9 cellular contexts compared by ENCODE assay signal in the genomic region with DNA sequence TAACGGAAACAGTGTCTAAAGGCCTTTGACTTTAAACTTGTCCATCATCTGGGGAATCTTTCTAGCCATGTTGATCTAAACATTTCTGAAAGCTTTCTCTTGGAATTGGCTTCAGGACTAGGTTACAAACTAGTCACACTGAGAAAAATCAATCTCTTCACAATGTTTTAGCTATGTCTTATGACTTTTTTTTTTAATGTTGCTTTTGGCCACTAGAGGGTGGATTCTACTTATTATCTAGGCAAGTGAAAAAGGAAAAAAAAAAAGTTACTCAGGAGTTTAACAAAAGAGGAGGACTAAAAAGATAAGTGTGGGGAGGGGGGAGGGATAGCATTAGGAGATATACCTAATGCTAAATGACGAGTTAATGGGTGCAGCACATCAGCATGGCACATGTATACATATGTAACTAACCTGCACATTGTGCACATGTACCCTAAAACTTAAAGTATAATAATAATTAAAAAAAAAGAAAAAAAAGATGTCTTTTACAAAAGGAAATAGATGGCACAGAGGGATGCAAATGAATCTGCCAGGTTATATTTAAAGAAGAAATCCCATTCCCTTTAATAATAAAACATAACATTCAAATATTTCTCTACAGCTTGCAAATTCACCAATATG.
DNase-seq lines count a peak whose midpoint lies in the region; ATAC-seq and TF ChIP-seq lines count a peak whose summit lies in the region.
"Had no signal": no experiment of that assay in that cellular context is flagged by ENCODE, and none has a peak within 500 bp of the region (broad histone marks: within the 10 kb centered on the region; RNA-seq: fewer than 3 reads in every experiment).

No MANE protein-coding gene starts in this region.

- H3K27ac Mint-ChIP-seq in progenitor cell of endocrine pancreas: no peak overlapping the region
- no peak overlapping the region for H3K27ac Mint-ChIP-seq in stimulated activated memory B cell treated with anti-CD40 and anti-IgM and Interleukin-4, amounts not matched to agents 10 μg/mL and 1 μg/mL and 100 μg/mL, for 72 hours
- H3K27ac Mint-ChIP-seq: activated naive CD4-positive, alpha-beta T cell treated with anti-CD3 and anti-CD28 coated beads, Interleukin-2, amount 50 U/mL, for 24 hours had no signal

- no peak overlapping the region for H3K4me2 ChIP-seq in OCI-LY3 (ENCODE audit: low read length)

- no peaks in the 10 kb centered on the region for H3K4me1 Mint-ChIP-seq in progenitor cell of endocrine pancreas (ENCODE audit: low read depth)
- H3K4me1 Mint-ChIP-seq in stimulated activated memory B cell treated with anti-CD40 and anti-IgM and Interleukin-4, amounts not matched to agents 10 μg/mL and 1 μg/mL and 100 μg/mL, for 72 hours: no peaks in the 10 kb centered on the region
- H3K4me1 Mint-ChIP-seq: activated naive CD4-positive, alpha-beta T cell treated with anti-CD3 and anti-CD28 coated beads, Interleukin-2, amount 50 U/mL, for 24 hours had no signal

- no peak overlapping the region for H3K27ac ChIP-seq in cardiac muscle cell
- H3K27ac ChIP-seq in OCI-LY3 (ENCODE audit: low read length): no peak overlapping the region

- intact Hi-C loops in cardiac septum (cut with DNase I): loop anchor here (2.0 kb wide), 1 partner anchor 155 kb away; no protein-coding TSS in a partner anchor

- no peaks in the 10 kb centered on the region for H3K36me3 Mint-ChIP-seq in progenitor cell of endocrine pancreas (ENCODE audit: insufficient read depth)
- no peaks in the 10 kb centered on the region for H3K36me3 Mint-ChIP-seq in stimulated activated memory B cell treated with anti-CD40 and anti-IgM and Interleukin-4, amounts not matched to agents 10 μg/mL and 1 μg/mL and 100 μg/mL, for 72 hours
- H3K36me3 Mint-ChIP-seq: activated naive CD4-positive, alpha-beta T cell treated with anti-CD3 and anti-CD28 coated beads, Interleukin-2, amount 50 U/mL, for 24 hours had no signal

- H3K36me3 ChIP-seq in cardiac muscle cell: no peaks in the 10 kb centered on the region
- H3K36me3 ChIP-seq in OCI-LY3 (replicated peaks; ENCODE audit: low read depth, low read length): peaks cover 2% of the 10 kb centered on the region

- no peaks in the 10 kb centered on the region for H3K9me3 Mint-ChIP-seq in progenitor cell of endocrine pancreas (ENCODE audit: low read depth)
- H3K9me3 Mint-ChIP-seq in stimulated activated memory B cell treated with anti-CD40 and anti-IgM and Interleukin-4, amounts not matched to agents 10 μg/mL and 1 μg/mL and 100 μg/mL, for 72 hours: peaks cover 5% of the 10 kb centered on the region
- H3K9me3 Mint-ChIP-seq: activated naive CD4-positive, alpha-beta T cell treated with anti-CD3 and anti-CD28 coated beads, Interleukin-2, amount 50 U/mL, for 24 hours had no signal

- TF ChIP-seq CTCF in cardiac muscle cell (IDR thresholded peaks at IDR 0.05; ENCODE audit: low read depth, low read length) (peak; percentile 56), OCI-LY3 (IDR thresholded peaks at IDR 0.05; ENCODE audit: low read depth, low read length) (peak; percentile 54), epithelial cell of proximal tubule (conservative IDR thresholded peaks at IDR 0.05; ENCODE audit: low read depth, low read length) (peak; percentile 53), progenitor cell of endocrine pancreas (IDR thresholded peaks at IDR 0.05; ENCODE audit: unreplicated experiment) (peak; percentile 66)

- H3K4me1 ChIP-seq in cardiac muscle cell (ENCODE audit: low read depth): no peaks in the 10 kb centered on the region
- peaks cover 10% of the 10 kb centered on the region; the same call in 1 of the 2 replicates for H3K4me1 ChIP-seq in OCI-LY3 (ENCODE audit: low read length)

- H3K9me3 ChIP-seq in cardiac muscle cell (ENCODE audit: low read depth) (no peaks in the 10 kb centered on the region), OCI-LY3 (ENCODE audit: insufficient read depth, low read length) (no peaks in the 10 kb centered on the region)

- DNase-seq in cardiac muscle cell (ENCODE audit: low read depth in 1 of 2, low spot score in 1 of 2) (peak; percentile 54 to 78), cardiac septum (ENCODE audit: low spot score) (no peak), epithelial cell of proximal tubule (ENCODE audit: low read depth) (no peak), progenitor cell of endocrine pancreas (ENCODE audit: low spot score, unreplicated experiment) (no peak)
- no peak for DNase-seq in stimulated activated naive CD4-positive, alpha-beta T cell (lab: John Stamatoyannopoulos, UW)

- no peaks in the 10 kb centered on the region for H3K27me3 Mint-ChIP-seq in progenitor cell of endocrine pancreas
- H3K27me3 Mint-ChIP-seq in stimulated activated memory B cell treated with anti-CD40 and anti-IgM and Interleukin-4, amounts not matched to agents 10 μg/mL and 1 μg/mL and 100 μg/mL, for 72 hours: no peaks in the 10 kb centered on the region

- H4K20me1 ChIP-seq in OCI-LY3 (ENCODE audit: insufficient read depth, low read length): no peaks in the 10 kb centered on the region

- H3K9ac ChIP-seq in OCI-LY3 (ENCODE audit: low read length): no peak overlapping the region

- no peaks in the 10 kb centered on the region for H3K27me3 ChIP-seq in cardiac muscle cell
- H3K27me3 ChIP-seq in OCI-LY3 (ENCODE audit: low read depth, low read length): no peaks in the 10 kb centered on the region

- no peak for ATAC-seq in HG02763 (IDR thresholded peaks at IDR 0.05; ENCODE audit: unreplicated experiment)
- no peak for ATAC-seq in stimulated activated memory B cell treated with anti-CD40 and anti-IgM and Interleukin-4, amounts not matched to agents 10 μg/mL and 1 μg/mL and 100 μg/mL, for 72 hours

- H3K4me3 ChIP-seq in cardiac muscle cell: no peak overlapping the region
- H3K4me3 ChIP-seq in OCI-LY3 (ENCODE audit: low read length): no peak overlapping the region
- no peak overlapping the region for H3K4me3 ChIP-seq in epithelial cell of proximal tubule (ENCODE audit: low read depth, low read length)

- H3K4me3 Mint-ChIP-seq in progenitor cell of endocrine pancreas (ENCODE audit: low read depth): no peak overlapping the region
- no peak overlapping the region for H3K4me3 Mint-ChIP-seq in stimulated activated memory B cell treated with anti-CD40 and anti-IgM and Interleukin-4, amounts not matched to agents 10 μg/mL and 1 μg/mL and 100 μg/mL, for 72 hours
- H3K4me3 Mint-ChIP-seq: activated naive CD4-positive, alpha-beta T cell treated with anti-CD3 and anti-CD28 coated beads, Interleukin-2, amount 50 U/mL, for 24 hours had no signal

- peak overlapping the region; percentile 6; the same call in 1 of the 2 replicates for H2AFZ ChIP-seq in OCI-LY3 (ENCODE audit: low read depth, low read length)

- H3K79me2 ChIP-seq in OCI-LY3 (ENCODE audit: low read length): no peaks in the 10 kb centered on the region

Comparison
In these comparisons a context has a peak if more than half of its experiments do, and no peak if none do; other contexts are left out.
1. DNase-seq: peak in cardiac muscle cell (2 of 2); none in cardiac septum (single experiment), epithelial cell of proximal tubule (single experiment), progenitor cell of endocrine pancreas (single experiment) and stimulated activated naive CD4-positive, alpha-beta T cell (0 of 6).
2. Peak in every context shown above with its lines, with median percentiles within 50 percentile points of each other: CTCF ChIP-seq.